13 cellular contexts compared by ENCODE assay signal in genomic region chr5:124670672-124671592, GRCh38.
DNase-seq lines count a peak whose midpoint lies in the region; ATAC-seq and TF ChIP-seq lines count a peak whose summit lies in the region.
"Had no signal": no experiment of that assay in that cellular context is flagged by ENCODE, and none has a peak within 500 bp of the region (broad histone marks: within the 10 kb centered on the region; RNA-seq: fewer than 3 reads in every experiment).

No MANE protein-coding gene starts in this region.

- intact Hi-C loops in adrenal gland (cut with DNase I): no loop called here

- no peaks in the 10 kb centered on the region for H3F3A ChIP-seq in OCI-LY1 (ENCODE audit: insufficient read depth, low read length)
- peaks cover 14% of the 10 kb centered on the region for H3F3A ChIP-seq in smooth muscle cell (ENCODE audit: low read depth)

- H3K9ac ChIP-seq in OCI-LY1 (ENCODE audit: low read length): no peak overlapping the region; the same call in 1 of the 2 replicates
- H3K9ac ChIP-seq in smooth muscle cell (ENCODE audit: low read depth): peak overlapping the region; percentile 35

- no peaks in the 10 kb centered on the region for H3K9me3 ChIP-seq in OCI-LY1 (ENCODE audit: low read length)
- H3K9me3 ChIP-seq in smooth muscle cell (replicated peaks; ENCODE audit: low read depth): no peaks in the 10 kb centered on the region
- no peaks in the 10 kb centered on the region for H3K9me3 ChIP-seq in adrenal gland (replicated peaks in 1 of 3)

- no peaks in the 10 kb centered on the region for H3K27me3 ChIP-seq in OCI-LY1 (ENCODE audit: insufficient read depth, low read length)
- H3K27me3 ChIP-seq in foreskin keratinocyte: no peaks in the 10 kb centered on the region
- H3K27me3 ChIP-seq in smooth muscle cell (ENCODE audit: low read depth): no peaks in the 10 kb centered on the region
- H3K27me3 ChIP-seq in adrenal gland: no peaks in the 10 kb centered on the region
- H3K27me3 ChIP-seq: dorsolateral prefrontal cortex had no signal

- DNase-seq in NCI-H2196 (lab: John Stamatoyannopoulos, UW; ENCODE audit: unreplicated experiment) (peak; percentile 34), NCI-H2196 treated with DMSO at 0.1 percent for 48 hours (lab: John Stamatoyannopoulos, UW; ENCODE audit: unreplicated experiment) (no peak), foreskin keratinocyte (peak in 1 of 2 donors; percentile 22), smooth muscle cell (lab: John Stamatoyannopoulos, UW; ENCODE audit: unreplicated experiment) (no peak), adrenal gland (no peak), pons (ENCODE audit: low spot score) (no peak)
- DNase-seq: activated T-cell treated with anti-CD3 and anti-CD28 coated beads, Interleukin-2, amount 50 U/mL, for 4 hours; dorsolateral prefrontal cortex; H9; NCI-H774 had no signal

- H2AFZ ChIP-seq in OCI-LY1 (ENCODE audit: low read length) (no peak overlapping the region), smooth muscle cell (ENCODE audit: low read depth) (no peak overlapping the region)

- H3K4me1 ChIP-seq in OCI-LY1 (ENCODE audit: insufficient read depth, low read length, severe bottlenecking) (peaks cover 90% of the 10 kb centered on the region), foreskin keratinocyte (peaks cover 15% of the 10 kb centered on the region), smooth muscle cell (ENCODE audit: low read depth) (peaks cover 46% of the 10 kb centered on the region), adrenal gland (replicated peaks in 1 of 2) (peaks cover 4 to 38% of the 10 kb centered on the region in 2 donors)

- H3K4me3 ChIP-seq in OCI-LY1 (ENCODE audit: low read depth, low read length, poor library complexity, severe bottlenecking): no peak overlapping the region
- no peak overlapping the region for H3K4me3 ChIP-seq in smooth muscle cell
- no peak overlapping the region for H3K4me3 ChIP-seq in adrenal gland
- H3K4me3 ChIP-seq: dorsolateral prefrontal cortex had no signal

- WGBS in smooth muscle cell (ENCODE audit: low lambda C conversion rate): 46% methylated on average over 4 of the region's 4 CpGs
- 75 to 81% (median 76%) methylated on average over 4 of the region's 4 CpGs for WGBS in adrenal gland, 4 donors

- H3K79me2 ChIP-seq in OCI-LY1 (ENCODE audit: insufficient read depth, low read length): peaks cover 96% of the 10 kb centered on the region
- peaks cover 74% of the 10 kb centered on the region for H3K79me2 ChIP-seq in smooth muscle cell (ENCODE audit: low read depth)

- peaks cover 2% of the 10 kb centered on the region; the same call in 1 of the 2 replicates for H3K36me3 ChIP-seq in OCI-LY1 (ENCODE audit: insufficient read depth, low read length)
- H3K36me3 ChIP-seq in smooth muscle cell (ENCODE audit: low read depth): no peaks in the 10 kb centered on the region
- H3K36me3 ChIP-seq in adrenal gland (replicated peaks in 1 of 2): no peaks in the 10 kb centered on the region

- H3K27ac ChIP-seq in OCI-LY1 (ENCODE audit: low read depth, low read length, poor library complexity, severe bottlenecking) (peak overlapping the region; percentile 22), foreskin keratinocyte (no peak overlapping the region), smooth muscle cell (ENCODE audit: low read depth) (peak overlapping the region; percentile 86), adrenal gland (no peak overlapping the region)

- TF ChIP-seq CTCF in OCI-LY1 (IDR thresholded peaks at IDR 0.05; ENCODE audit: low read length): no peak
- TF ChIP-seq CTCF in foreskin keratinocyte (conservative IDR thresholded peaks at IDR 0.05): no peak
- TF ChIP-seq CTCF in smooth muscle cell (IDR thresholded peaks at IDR 0.05; ENCODE audit: borderline replicate concordance, insufficient read depth, poor library complexity, severe bottlenecking): no peak
- TF ChIP-seq CTCF in adrenal gland (IDR thresholded peaks at IDR 0.05): no peak

- H4K20me1 ChIP-seq in OCI-LY1 (ENCODE audit: insufficient read depth, low read length) (no peaks in the 10 kb centered on the region), smooth muscle cell (ENCODE audit: low read depth) (peaks cover 74% of the 10 kb centered on the region)

- ATAC-seq in foreskin keratinocyte (peak; percentile 55), HG03520 (IDR thresholded peaks at IDR 0.05; ENCODE audit: unreplicated experiment) (no peak)
- ATAC-seq: activated T-cell treated with anti-CD3 and anti-CD28 coated beads, Interleukin-2, amount 50 U/mL, for 4 hours; Right ventricle myocardium inferior had no signal

- no peaks in the 10 kb centered on the region for H3K9me2 ChIP-seq in OCI-LY1 (ENCODE audit: low read depth, low read length)

- TF ChIP-seq POLR2A in adrenal gland (IDR thresholded peaks at IDR 0.05): no peak

- peak overlapping the region; percentile 12; the same call in 1 of the 2 replicates for H3K4me2 ChIP-seq in OCI-LY1 (ENCODE audit: low read length)
- H3K4me2 ChIP-seq in smooth muscle cell: peak overlapping the region; percentile 83

Comparison
In these comparisons a context has a peak if more than half of its experiments do, and no peak if none do; other contexts are left out.
1. H3K27ac ChIP-seq: peak in OCI-LY1 (single experiment) and smooth muscle cell (single experiment); none in foreskin keratinocyte (single experiment) and adrenal gland (0 of 5).